1 cellular context compared by ENCODE assay signal in genomic region chr4:74109116-74109791, GRCh38.
TF ChIP-seq lines count a peak whose summit lies in the region.

No MANE protein-coding gene starts in this region.

TF ChIP-seq in K562, 482 proteins besides CTCF, POLR2A, EP300 and RAD21 (continued from another document):
- TF ChIP-seq MGA (IDR thresholded peaks at IDR 0.05) (peak; percentile 36), NFIX (CRISPR knock-in tag; IDR thresholded peaks at IDR 0.05; ENCODE audit: low read depth) (no peak), NBN (IDR thresholded peaks at IDR 0.05; ENCODE audit: low read depth) (no peak), HDAC8 (tag; IDR thresholded peaks at IDR 0.05) (no peak), TBL1XR1 (IDR thresholded peaks at IDR 0.05; ENCODE audit: low read length in 2 of 2) (no peak), ATF2 (CRISPR knock-in tag; IDR thresholded peaks at IDR 0.05) (no peak), SMAD4 (CRISPR knock-in tag; conservative IDR thresholded peaks at IDR 0.05) (0 out of 2 replicates have a peak, but pooled peaks have one; percentile 37), SPI1 (IDR thresholded peaks at IDR 0.05; ENCODE audit: borderline replicate concordance, low read depth, low read length) (peak; percentile 59; the same call in 1 of the 2 replicates), ZNF175 (CRISPR knock-in tag; IDR thresholded peaks at IDR 0.05; ENCODE audit: low read depth) (peak; percentile 80), ZBTB5 (IDR thresholded peaks at IDR 0.05) (no peak), NRF1 (conservative IDR thresholded peaks at IDR 0.05 in 1 of 2, IDR thresholded peaks at IDR 0.05 in 1 of 2) (no peak), ZNF77 (CRISPR knock-in tag; IDR thresholded peaks at IDR 0.05) (no peak), JUN (IDR thresholded peaks at IDR 0.05; ENCODE audit: borderline replicate concordance, low read depth, low read length) (peak; percentile 53; the same call in 1 of the 2 replicates), JUN (CRISPR knock-in tag; IDR thresholded peaks at IDR 0.05; ENCODE audit: borderline replicate concordance) (no peak), TEAD1 (CRISPR knock-in tag; IDR thresholded peaks at IDR 0.05) (peak in 1 of 2 experiments; percentile 23; a peak in 1 of 4 replicates), DACH1 (IDR thresholded peaks at IDR 0.05; ENCODE audit: partially characterized antibody) (no peak), ZC3H11A (IDR thresholded peaks at IDR 0.05; ENCODE audit: low read depth, low read length) (no peak), NCOR1 (IDR thresholded peaks at IDR 0.05) (no peak), E2F1 (CRISPR knock-in tag; IDR thresholded peaks at IDR 0.05) (no peak), ZNF589 (CRISPR knock-in tag; IDR thresholded peaks at IDR 0.05; ENCODE audit: low read depth) (no peak; the same call in 1 of the 2 replicates), TRIM24 (IDR thresholded peaks at IDR 0.05) (peak in 1 of 2 experiments; percentile 64; a peak in 1 of 4 replicates), FOSL1 (tag; conservative IDR thresholded peaks at IDR 0.05) (peak; percentile 78), TEAD4 (IDR thresholded peaks at IDR 0.05; ENCODE audit: low read length) (peak; percentile 70; the same call in 1 of the 2 replicates), TEAD4 (CRISPR knock-in tag; IDR thresholded peaks at IDR 0.05; ENCODE audit: borderline replicate concordance) (no peak), L3MBTL2 (IDR thresholded peaks at IDR 0.05) (0 out of 2 replicates have a peak, but pooled peaks have one; percentile 41), IRF9 (tag; IDR thresholded peaks at IDR 0.05) (0 out of 2 replicates have a peak, but pooled peaks have one; percentile 17), ZNF766 (CRISPR knock-in tag; conservative IDR thresholded peaks at IDR 0.05) (no peak), POLR2H (tag; IDR thresholded peaks at IDR 0.05; ENCODE audit: low read depth) (peak; percentile 50), CEBPB (tag; IDR thresholded peaks at IDR 0.05) (peak; percentile 90), MCM5 (IDR thresholded peaks at IDR 0.05; ENCODE audit: low read depth) (no peak), PKNOX1 (IDR thresholded peaks at IDR 0.05) (0 out of 2 replicates have a peak, but pooled peaks have one; percentile 10), ZNF584 (CRISPR knock-in tag; IDR thresholded peaks at IDR 0.05; ENCODE audit: low read depth) (peak; percentile 71), HMG20B (CRISPR knock-in tag; IDR thresholded peaks at IDR 0.05) (no peak), ZNF561 (CRISPR knock-in tag; conservative IDR thresholded peaks at IDR 0.05) (no peak), CEBPG (CRISPR knock-in tag; IDR thresholded peaks at IDR 0.05) (peak; percentile 71), CEBPG (tag; conservative IDR thresholded peaks at IDR 0.05 in 1 of 2, IDR thresholded peaks at IDR 0.05 in 1 of 2) (peak; percentile 87 to 98), RBM17 (IDR thresholded peaks at IDR 0.05; ENCODE audit: borderline replicate concordance, low read depth, low read length) (no peak), PYGO2 (tag; IDR thresholded peaks at IDR 0.05) (no peak), SIN3B (IDR thresholded peaks at IDR 0.05; ENCODE audit: low read depth) (no peak), GABPA (tag; conservative IDR thresholded peaks at IDR 0.05; ENCODE audit: low read depth) (peak; percentile 59), ZNF347 (CRISPR knock-in tag; IDR thresholded peaks at IDR 0.05; ENCODE audit: low read depth) (no peak), ZNF197 (CRISPR knock-in tag; IDR thresholded peaks at IDR 0.05; ENCODE audit: low read depth) (no peak), ZNF75A (CRISPR knock-in tag; IDR thresholded peaks at IDR 0.05) (no peak), MEIS2 (IDR thresholded peaks at IDR 0.05; ENCODE audit: partially characterized antibody) (peak; percentile 54), NR2C1 (IDR thresholded peaks at IDR 0.05) (no peak), NR2C1 (tag; IDR thresholded peaks at IDR 0.05) (peak; percentile 8; the same call in 1 of the 2 replicates), ZNF830 (CRISPR knock-in tag; IDR thresholded peaks at IDR 0.05) (no peak), TAF1 (IDR thresholded peaks at IDR 0.05; ENCODE audit: control insufficient read depth, extremely low read depth, insufficient read depth, low read length, severe bottlenecking) (no peak), HNRNPUL1 (IDR thresholded peaks at IDR 0.05; ENCODE audit: low read length) (no peak), ETV1 (tag; conservative IDR thresholded peaks at IDR 0.05; ENCODE audit: low read depth) (peak; percentile 57; the same call in 1 of the 2 replicates), RBBP5 (IDR thresholded peaks at IDR 0.05; ENCODE audit: borderline replicate concordance, insufficient read depth, low read length, poor library complexity, severe bottlenecking) (no peak)
